Comparison of ENCODE assay signal across 10 cellular contexts in genomic region chr17:75909812-75910274, GRCh38. TPM values are rescaled to one million over a fixed set of nuclear protein-coding genes. Genes with fewer than 3 reads are reported as not detected.
DNase-seq lines count a peak whose midpoint lies in the region; TF ChIP-seq lines count a peak whose summit lies in the region.
"Had no signal": no experiment of that assay in that cellular context is flagged by ENCODE, and none has a peak within 500 bp of the region (broad histone marks: within the 10 kb centered on the region; RNA-seq: fewer than 3 reads in every experiment).

No MANE protein-coding gene starts in this region.

- no peaks in the 10 kb centered on the region for H3K9me2 ChIP-seq in OCI-LY1 (ENCODE audit: low read depth, low read length)

- no peak overlapping the region for H3K4me3 ChIP-seq in BLaER1 treated with 17β-estradiol and CSF1 and Interleukin-3, amounts not matched to agents 10 nM and 100 nM
- H3K4me3 ChIP-seq in MG63, result no peak overlapping the region
- H3K4me3 ChIP-seq in OCI-LY1 (ENCODE audit: low read depth, low read length, poor library complexity, severe bottlenecking), result peak overlapping the region; percentile 33
- H3K4me3 ChIP-seq: right lobe of liver had no signal

- peaks cover 29 to 55% (median 48%) of the 10 kb centered on the region in 10 experiments for H3K4me1 ChIP-seq in BLaER1 treated with 17β-estradiol and CSF1 and Interleukin-3, amounts not matched to agents 10 nM and 100 nM
- H3K4me1 ChIP-seq in OCI-LY1 (ENCODE audit: insufficient read depth, low read length, severe bottlenecking), result peaks cover 61% of the 10 kb centered on the region

- peak overlapping the region in 9 of 11 experiments; percentile 4 to 70 (median 36); a peak in 15 of 22 replicates for H3K9ac ChIP-seq in BLaER1 treated with 17β-estradiol and CSF1 and Interleukin-3, amounts not matched to agents 10 nM and 100 nM
- H3K9ac ChIP-seq in OCI-LY1 (ENCODE audit: low read length), result peak overlapping the region; percentile 47; the same call in 1 of the 2 replicates

- H3K4me2 ChIP-seq in BLaER1 treated with 17β-estradiol and CSF1 and Interleukin-3, amounts not matched to agents 10 nM and 100 nM, result peak overlapping the region; percentile 20 to 91 (median 65); a peak in 21 of 22 replicates
- H3K4me2 ChIP-seq in OCI-LY1 (ENCODE audit: low read length), result peak overlapping the region; percentile 56

- no peaks in the 10 kb centered on the region for H3K27me3 ChIP-seq in BLaER1 treated with 17β-estradiol and CSF1 and Interleukin-3, amounts not matched to agents 10 nM and 100 nM
- H3K27me3 ChIP-seq in MG63 (no peaks in the 10 kb centered on the region), OCI-LY1 (ENCODE audit: insufficient read depth, low read length) (no peaks in the 10 kb centered on the region)
- H3K27me3 ChIP-seq: right lobe of liver had no signal

- no peaks in the 10 kb centered on the region for H3K79me2 ChIP-seq in OCI-LY1 (ENCODE audit: insufficient read depth, low read length)

- peak overlapping the region in 4 of 11 experiments; percentile 33 to 53 (median 46); a peak in 9 of 22 replicates for H3K27ac ChIP-seq in BLaER1 treated with 17β-estradiol and CSF1 and Interleukin-3, amounts not matched to agents 10 nM and 100 nM
- H3K27ac ChIP-seq in OCI-LY1 (ENCODE audit: low read depth, low read length, poor library complexity, severe bottlenecking), result peak overlapping the region; percentile 96
- H3K27ac ChIP-seq: right lobe of liver had no signal

- 0 out of 2 replicates have a peak, but pooled peaks cover 8% of the 10 kb centered on the region for H3F3A ChIP-seq in OCI-LY1 (ENCODE audit: insufficient read depth, low read length)

- no peak for TF ChIP-seq CTCF in OCI-LY1 (IDR thresholded peaks at IDR 0.05; ENCODE audit: low read length)

- no peaks in the 10 kb centered on the region for H3K9me3 ChIP-seq in BLaER1 treated with 17β-estradiol and CSF1 and Interleukin-3, amounts not matched to agents 10 nM and 100 nM (replicated peaks in 1 of 11)
- H3K9me3 ChIP-seq in MG63, result no peaks in the 10 kb centered on the region
- no peaks in the 10 kb centered on the region for H3K9me3 ChIP-seq in OCI-LY1 (ENCODE audit: low read length)
- H3K9me3 ChIP-seq: right lobe of liver had no signal

- DNase-seq in MG63 (peak; percentile 33), fibroblast of the conjunctiva (ENCODE audit: low read depth) (peak; percentile 51), DMS114 treated with DMSO at 0.1 percent for 48 hours (lab: John Stamatoyannopoulos, UW; ENCODE audit: unreplicated experiment) (no peak), NCI-H128 (lab: John Stamatoyannopoulos, UW; ENCODE audit: unreplicated experiment) (no peak), HK-2 (ENCODE audit: unreplicated experiment) (no peak)
- DNase-seq in stimulated activated naive CD4-positive, alpha-beta T cell treated with Interleukin-2 at 50 U/mL for 16 hours (lab: John Stamatoyannopoulos, UW), result no peak
- DNase-seq: CD4-positive, CD25-positive, alpha-beta regulatory T cell had no signal

- peaks cover 0 to 15% (median 0%) of the 10 kb centered on the region in 11 experiments; a peak in 4 of 22 replicates for H3K36me3 ChIP-seq in BLaER1 treated with 17β-estradiol and CSF1 and Interleukin-3, amounts not matched to agents 10 nM and 100 nM
- H3K36me3 ChIP-seq in MG63 (peaks cover 5% of the 10 kb centered on the region; the same call in 1 of the 2 replicates), OCI-LY1 (ENCODE audit: insufficient read depth, low read length) (peaks cover 6% of the 10 kb centered on the region)
- H3K36me3 ChIP-seq: right lobe of liver had no signal

- H2AFZ ChIP-seq in OCI-LY1 (ENCODE audit: low read length), result no peak overlapping the region

- peaks cover 0 to 4% (median 0%) of the 10 kb centered on the region in 11 experiments; a peak in 1 of 22 replicates for H4K20me1 ChIP-seq in BLaER1 treated with 17β-estradiol and CSF1 and Interleukin-3, amounts not matched to agents 10 nM and 100 nM
- no peaks in the 10 kb centered on the region for H4K20me1 ChIP-seq in OCI-LY1 (ENCODE audit: insufficient read depth, low read length)

RNA-seq across cellular contexts. Expression of gene MRPL38, which starts 5.2 kb away (rescaled TPM):
- total RNA-seq in MG63 (2014; rRNA removed; shearing (Covaris generic); ENCODE audit: low replicate concordance), result 75.8 and 100 TPM in 2 replicates

RNA-seq across cellular contexts. Expression of gene TRIM65, which starts 13.1 kb away (rescaled TPM):
- 27.6 and 49.4 TPM in 2 replicates for total RNA-seq in MG63 (2014; rRNA removed; shearing (Covaris generic); ENCODE audit: low replicate concordance)

RNA-seq across cellular contexts. Expression of gene FBF1, which starts 31.0 kb away (rescaled TPM):
- 13.4 and 15.2 TPM in 2 replicates for total RNA-seq in MG63 (2014; rRNA removed; shearing (Covaris generic); ENCODE audit: low replicate concordance)

RNA-seq across cellular contexts. Expression of gene TRIM47, which starts 31.5 kb away (rescaled TPM):
- 40.4 and 54.2 TPM in 2 replicates for total RNA-seq in MG63 (2014; rRNA removed; shearing (Covaris generic); ENCODE audit: low replicate concordance)

RNA-seq across cellular contexts. Expression of gene WBP2, which starts 54.7 kb away (rescaled TPM):
- total RNA-seq in MG63 (2014; rRNA removed; shearing (Covaris generic); ENCODE audit: low replicate concordance), result 6.6 and 7.9 TPM in 2 replicates

Comparison
In these comparisons a context has a peak if more than half of its experiments do, and no peak if none do; other contexts are left out.
1. DNase-seq: peak in MG63 (single experiment) and fibroblast of the conjunctiva (single experiment); none in DMS114 treated with DMSO at 0.1 percent for 48 hours (single experiment), NCI-H128 (single experiment), stimulated activated naive CD4-positive, alpha-beta T cell treated with Interleukin-2 at 50 U/mL for 16 hours (single experiment) and HK-2 (single experiment).